22 cellular contexts compared by ENCODE assay signal in the genomic region with DNA sequence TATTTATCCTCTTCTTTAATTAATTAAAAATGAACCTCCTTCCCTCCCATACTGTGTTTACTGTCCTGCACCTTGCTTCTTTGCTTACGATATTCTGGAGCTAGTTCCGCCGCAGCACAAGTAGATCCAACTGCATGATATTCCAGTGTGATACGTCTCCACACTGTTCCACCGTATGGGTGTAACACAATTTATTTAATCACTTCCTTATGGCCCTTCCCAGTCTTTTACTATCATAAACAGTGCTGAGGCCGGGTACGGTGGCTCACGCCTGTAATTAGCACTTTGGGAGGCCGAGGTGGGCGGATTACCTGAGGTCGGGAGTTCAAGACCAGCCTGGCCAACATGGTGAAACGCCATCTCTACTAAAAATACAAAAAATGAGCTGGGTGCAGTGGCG. TPM values are rescaled to one million over a fixed set of nuclear protein-coding genes. Genes with fewer than 3 reads are reported as not detected.
DNase-seq lines count a peak whose midpoint lies in the region; ATAC-seq and TF ChIP-seq lines count a peak whose summit lies in the region.
"Had no signal": no experiment of that assay in that cellular context is flagged by ENCODE, and none has a peak within 500 bp of the region (broad histone marks: within the 10 kb centered on the region; RNA-seq: fewer than 3 reads in every experiment).

No MANE protein-coding gene starts in this region.

- 0 out of 2 replicates have a peak overlapping the region, but pooled peaks have one; percentile 2 for H3K23ac ChIP-seq in IMR-90 (ENCODE audit: low read depth, low read length)

- CTCF ChIA-PET in IMR-90 (lab: Yijun Ruan, JAX), result no interaction called here

- H3K9me3 ChIP-seq in IMR-90 (ENCODE audit: control insufficient read depth, insufficient read depth, low read length) (peaks cover 2% of the 10 kb centered on the region; the same call in 1 of the 2 replicates), colonic mucosa (no peaks in the 10 kb centered on the region), suprapubic skin (no peaks in the 10 kb centered on the region), right lobe of liver (no peaks in the 10 kb centered on the region)
- H3K9me3 ChIP-seq: right atrium auricular region had no signal

- no peak for TF ChIP-seq EP300 in suprapubic skin (IDR thresholded peaks at IDR 0.05)

- H2BK20ac ChIP-seq in IMR-90 (ENCODE audit: low read depth, low read length), result peak overlapping the region; percentile 96

- no peak overlapping the region for H3K4me2 ChIP-seq in IMR-90 (ENCODE audit: low read depth, low read length)

- H3K4me3 ChIP-seq in IMR-90 (ENCODE audit: insufficient read depth, low read depth, low read length) (no peak overlapping the region), colonic mucosa (no peak overlapping the region), suprapubic skin (no peak overlapping the region), right lobe of liver (no peak overlapping the region)
- H3K4me3 ChIP-seq: coronary artery, left ventricle myocardium inferior, right atrium auricular region, tibial nerve had no signal

- no peaks in the 10 kb centered on the region for H3K27me3 ChIP-seq in IMR-90 (ENCODE audit: control insufficient read depth, insufficient read depth, low read length)
- no peaks in the 10 kb centered on the region for H3K27me3 ChIP-seq in colonic mucosa
- H3K27me3 ChIP-seq in suprapubic skin, result no peaks in the 10 kb centered on the region
- H3K27me3 ChIP-seq in right lobe of liver, result no peaks in the 10 kb centered on the region
- H3K27me3 ChIP-seq: right atrium auricular region, tibial nerve had no signal

- POLR2A ChIA-PET in IMR-90 (lab: Charles Lee; ENCODE audit: unreplicated experiment), result no interaction called here

- TF ChIP-seq POLR2A in IMR-90 (IDR thresholded peaks at IDR 0.05; ENCODE audit: low read depth, low read length) (no peak), suprapubic skin (IDR thresholded peaks at IDR 0.05) (no peak), right lobe of liver (IDR thresholded peaks at IDR 0.05) (no peak)

- no peak for TF ChIP-seq RAD21 in IMR-90 (IDR thresholded peaks at IDR 0.05; ENCODE audit: low read length)

- no peak for DNase-seq in IMR-90
- peak; percentile 70 for DNase-seq in colonic mucosa
- DNase-seq in suprapubic skin (ENCODE audit: low spot score in 2 of 2), result no peak
- DNase-seq in NCI-H446 treated with DMSO at 0.1 percent for 48 hours (lab: John Stamatoyannopoulos, UW), result no peak
- DNase-seq in right lobe of liver, result no peak
- no peak for DNase-seq in stimulated activated naive CD8-positive, alpha-beta T cell treated with anti-CD3 and anti-CD28 coated beads, Interleukin-15, amount 100 ng/mL, for 72 hours
- no peak for DNase-seq in HuH-7.5 (ENCODE audit: low spot score)
- DNase-seq: activated CD8-positive, alpha-beta T cell treated with anti-CD3 and anti-CD28 coated beads, Interleukin-2, amount 10 ng/mL, durations not matched to agents 7 days and 5 days; activated T-cell treated with anti-CD3 and anti-CD28 coated beads, Interleukin-2, amount 50 U/mL, for 48 hours; CD8-positive, alpha-beta memory T cell; DMS53; H7; KBM-7; left ventricle myocardium inferior; NCI-H524 had no signal

- peak overlapping the region; percentile 55 for H2AK5ac ChIP-seq in IMR-90 (ENCODE audit: low read depth, low read length)

- no peaks in the 10 kb centered on the region for H4K20me1 ChIP-seq in IMR-90 (ENCODE audit: insufficient read depth, low read length)

- BruUV-seq in IMR-90 (replicated peaks; lab: Mats Ljungman, UMichigan), result no TSS peak

- peak; percentile 5 for ATAC-seq in GM19395 (IDR thresholded peaks at IDR 0.05; ENCODE audit: unreplicated experiment)
- ATAC-seq in IMR-90 (ENCODE audit: low read depth), result no peak
- ATAC-seq in right lobe of liver, result no peak
- no peak for ATAC-seq in stimulated activated naive CD8-positive, alpha-beta T cell treated with anti-CD3 and anti-CD28 coated beads, Interleukin-15, amount 100 ng/mL, for 72 hours
- ATAC-seq: activated CD8-positive, alpha-beta T cell treated with anti-CD3 and anti-CD28 coated beads, Interleukin-2, amount 10 ng/mL, durations not matched to agents 7 days and 5 days had no signal

- H3K79me1 ChIP-seq in IMR-90 (ENCODE audit: low read depth in 1 of 2, low read length in 2 of 2), result peaks cover 16 to 54% of the 10 kb centered on the region in 2 experiments

- H3K4me3 Mint-ChIP-seq in stimulated activated naive CD8-positive, alpha-beta T cell treated with anti-CD3 and anti-CD28 coated beads, Interleukin-15, amount 100 ng/mL, for 72 hours, result no peak overlapping the region
- H3K4me3 Mint-ChIP-seq: activated CD8-positive, alpha-beta T cell treated with anti-CD3 and anti-CD28 coated beads, Interleukin-2, amount 10 ng/mL, durations not matched to agents 7 days and 5 days; CD8-positive, alpha-beta memory T cell; stimulated activated effector memory CD8-positive, alpha-beta T cell treated with anti-CD3 and anti-CD28 coated beads, Interleukin-12 subunit alpha, Interleukin-12 subunit beta, amount 100 ng/mL, for 72 hours had no signal

- peaks cover 12% of the 10 kb centered on the region for H3K4me1 ChIP-seq in IMR-90 (ENCODE audit: control insufficient read depth, insufficient read depth, low read length)
- no peaks in the 10 kb centered on the region for H3K4me1 ChIP-seq in colonic mucosa
- peaks cover 46% of the 10 kb centered on the region for H3K4me1 ChIP-seq in suprapubic skin
- H3K4me1 ChIP-seq in right lobe of liver, result peaks cover 0 to 14% (median 3%) of the 10 kb centered on the region in 4 donors

- no peak overlapping the region for H3K9ac ChIP-seq in IMR-90 (ENCODE audit: low read depth, low read length)
- H3K9ac ChIP-seq in colonic mucosa (ENCODE audit: low read depth in 2 of 2, low read length in 2 of 2), result peak overlapping the region in 1 of 2 donors; percentile 16

- peak overlapping the region; percentile 77 for H3K4ac ChIP-seq in IMR-90 (ENCODE audit: low read depth, low read length)

- H4K91ac ChIP-seq in IMR-90 (ENCODE audit: insufficient read depth, low read depth, low read length), result peak overlapping the region; percentile 67

- peak overlapping the region; percentile 70; the same call in 1 of the 2 replicates for H4K5ac ChIP-seq in IMR-90 (ENCODE audit: low read depth, low read length)

- H3K27ac ChIP-seq in IMR-90 (ENCODE audit: insufficient read depth, low read length) (peak overlapping the region; percentile 82; the same call in 1 of the 2 replicates), colonic mucosa (peak overlapping the region; percentile 78), suprapubic skin (peak overlapping the region; percentile 53), right lobe of liver (no peak overlapping the region)
- H3K27ac ChIP-seq: left ventricle myocardium inferior, right atrium auricular region, tibial nerve, VCaP had no signal

- no peak overlapping the region for H2AK9ac ChIP-seq in IMR-90 (replicated peaks; ENCODE audit: low read depth, low read length, poor library complexity)

- peak overlapping the region; percentile 5; the same call in 1 of the 2 replicates for H3K14ac ChIP-seq in IMR-90 (replicated peaks; ENCODE audit: low read depth, low read length)

- H3K27ac Mint-ChIP-seq in stimulated activated naive CD8-positive, alpha-beta T cell treated with anti-CD3 and anti-CD28 coated beads, Interleukin-15, amount 100 ng/mL, for 72 hours, result peak overlapping the region in 1 of 2 donors; percentile 30
- H3K27ac Mint-ChIP-seq: activated CD8-positive, alpha-beta T cell treated with anti-CD3 and anti-CD28 coated beads, Interleukin-2, amount 10 ng/mL, durations not matched to agents 7 days and 5 days had no signal

- no peak overlapping the region for H2AFZ ChIP-seq in IMR-90 (replicated peaks; ENCODE audit: low read length, poor library complexity)

- H3K56ac ChIP-seq in IMR-90 (ENCODE audit: extremely low read depth, insufficient read depth, low read length), result no peak overlapping the region

- WGBS in IMR-90 (ENCODE audit: extremely low coverage in 2 of 2, insufficient read length in 1 of 2), 2 experiments, result 100% methylated on average over 7 of the region's 13 CpGs; no CpG with 5 or more reads in 1 of the 2 experiments
- 76% methylated on average over 13 of the region's 13 CpGs for WGBS in suprapubic skin
- 96% methylated on average over 13 of the region's 13 CpGs for WGBS in right lobe of liver (ENCODE audit: insufficient coverage, low coverage, low lambda C conversion rate, missing lambda C conversion rate)

- TF ChIP-seq CTCF in IMR-90 (conservative IDR thresholded peaks at IDR 0.05; ENCODE audit: low read depth, low read length) (no peak), colonic mucosa (IDR thresholded peaks at IDR 0.05) (no peak), suprapubic skin (IDR thresholded peaks at IDR 0.05) (no peak), right lobe of liver (IDR thresholded peaks at IDR 0.05) (no peak)

- peak overlapping the region; percentile 97; the same call in 2 of the 3 replicates for H2BK15ac ChIP-seq in IMR-90 (ENCODE audit: low read depth, low read length)

- in situ Hi-C loops in IMR-90 (cut with MboI; ENCODE audit: low sequenced_read_pairs), result no loop called here

- peaks cover 37% of the 10 kb centered on the region for H3K4me1 Mint-ChIP-seq in stimulated activated naive CD8-positive, alpha-beta T cell treated with anti-CD3 and anti-CD28 coated beads, Interleukin-15, amount 100 ng/mL, for 72 hours

- H3K9me3 Mint-ChIP-seq in stimulated activated naive CD8-positive, alpha-beta T cell treated with anti-CD3 and anti-CD28 coated beads, Interleukin-15, amount 100 ng/mL, for 72 hours, result no peaks in the 10 kb centered on the region
- H3K9me3 Mint-ChIP-seq: activated naive CD4-positive, alpha-beta T cell treated with anti-CD3 and anti-CD28 coated beads, Interleukin-2, amount 50 U/mL, for 24 hours; stimulated activated effector memory CD8-positive, alpha-beta T cell treated with anti-CD3 and anti-CD28 coated beads, Interleukin-12 subunit alpha, Interleukin-12 subunit beta, amount 100 ng/mL, for 72 hours had no signal

- no peaks in the 10 kb centered on the region for H3K27me3 Mint-ChIP-seq in stimulated activated naive CD8-positive, alpha-beta T cell treated with anti-CD3 and anti-CD28 coated beads, Interleukin-15, amount 100 ng/mL, for 72 hours
- H3K27me3 Mint-ChIP-seq: activated naive CD4-positive, alpha-beta T cell treated with anti-CD3 and anti-CD28 coated beads, Interleukin-2, amount 50 U/mL, for 24 hours; CD8-positive, alpha-beta memory T cell had no signal

- H3K36me3 ChIP-seq in IMR-90 (ENCODE audit: control insufficient read depth, insufficient read depth, low read length) (peaks cover 4% of the 10 kb centered on the region), colonic mucosa (no peaks in the 10 kb centered on the region), suprapubic skin (peaks cover 4% of the 10 kb centered on the region), right lobe of liver (peaks cover 0 to 16% (median 6%) of the 10 kb centered on the region in 4 donors)

- H2BK120ac ChIP-seq in IMR-90 (ENCODE audit: low read depth, low read length), result peak overlapping the region; percentile 81

- peaks cover 12% of the 10 kb centered on the region for H3K9me1 ChIP-seq in IMR-90 (ENCODE audit: insufficient read depth, low read length)

- H3K18ac ChIP-seq in IMR-90 (ENCODE audit: low read depth, low read length), result peak overlapping the region; percentile 92

- peak overlapping the region; percentile 99 for H2BK5ac ChIP-seq in IMR-90 (ENCODE audit: low read depth, low read length, poor library complexity, severe bottlenecking)

- peak overlapping the region in 1 of 2 experiments; percentile 82; a peak in 2 of 4 replicates for H4K8ac ChIP-seq in IMR-90 (ENCODE audit: low read depth in 2 of 2, low read length in 2 of 2)

- dilution Hi-C loops in IMR-90 (cut with HindIII; ENCODE audit: low sequenced_read_pairs, unreplicated experiment), result no loop called here

- intact Hi-C loops in IMR-90 (cut with micrococcal nuclease) (loop anchor here (2.0 kb wide), 1 partner anchor 25 kb away; a partner anchor contains a TSS), colonic mucosa (cut with DNase I) (no loop called here), right lobe of liver (cut with DNase I) (no loop called here)

RNA-seq across cellular contexts. Expression of a gene that starts 25.7 kb away (rescaled TPM):
- total RNA-seq in IMR-90 (2012; rRNA removed), result 25.5 and 32.8 TPM in 2 replicates
- polyA plus RNA-seq in IMR-90 (2012; rRNA removed), result 14.6 and 15.4 TPM in 2 replicates
- 5.6 and 7.6 TPM in 2 replicates for polyA plus RNA-seq in IMR-90 (2012; cell fraction: cytosol; rRNA removed)
- polyA plus RNA-seq in IMR-90 (2012; cell fraction: nucleus; rRNA removed; ENCODE audit: low replicate concordance), result 8.0 and 21.3 TPM in 2 replicates
- total RNA-seq in colonic mucosa, result 10 to 100 TPM; 20.9 to 43.1 TPM
- 10 to 100 TPM; 20.2 to 26.2 (median 24.3) TPM for total RNA-seq in suprapubic skin
- 10 to 100 TPM in 5 of 6 experiments, 1 to 10 TPM in 1; 9.8 to 21.7 (median 14.6) TPM for total RNA-seq in right lobe of liver

RNA-seq across cellular contexts. Expression of a gene that starts 25.9 kb away (rescaled TPM):
- 13.3 and 22.8 TPM in 2 replicates for total RNA-seq in IMR-90 (2012; rRNA removed)
- 13.7 and 15.7 TPM in 2 replicates for polyA plus RNA-seq in IMR-90 (2012; rRNA removed)
- 5.1 and 6.2 TPM in 2 replicates for polyA plus RNA-seq in IMR-90 (2012; cell fraction: cytosol; rRNA removed)
- polyA plus RNA-seq in IMR-90 (2012; cell fraction: nucleus; rRNA removed; ENCODE audit: low replicate concordance), result 4.6 and 8.7 TPM in 2 replicates
- total RNA-seq in colonic mucosa, result 10 to 100 TPM; 11.3 to 14.0 TPM
- 10 to 100 TPM in 3 of 4 donors, 1 to 10 TPM in 1; 9.9 to 15.0 (median 12.1) TPM for total RNA-seq in suprapubic skin
- total RNA-seq in right lobe of liver, result 10 to 100 TPM; 13.1 to 24.8 (median 19.6) TPM

Comparison
In these comparisons a context has a peak if more than half of its experiments do, and no peak if none do; other contexts are left out.
1. H3K27ac ChIP-seq: peak in IMR-90 (single experiment), colonic mucosa (single experiment) and suprapubic skin (single experiment); none in right lobe of liver (0 of 3).